ENCODE assay signal across 1 cellular context in genomic region chr1:151165738-151166505, GRCh38.
TF ChIP-seq lines count a peak whose summit lies in the region.

Gene LYSMD1, minus strand, starts transcription at chr1:151165902. Its CDS starts 644 bp downstream, at chr1:151165258.
Gene SCNM1, plus strand, starts transcription at chr1:151166144. Its CDS starts 9 bp downstream, at chr1:151166153.

TF ChIP-seq in K562, 482 proteins besides CTCF, POLR2A, EP300 and RAD21 (continued from another document and continues in another):
- TF ChIP-seq GMEB1 (CRISPR knock-in tag; IDR thresholded peaks at IDR 0.05) (peak; percentile 75), GATAD2B (IDR thresholded peaks at IDR 0.05; ENCODE audit: borderline replicate concordance) (peak; percentile 62), CREB1 (IDR thresholded peaks at IDR 0.05) (peak; percentile 78), CREB1 (CRISPR knock-in tag; IDR thresholded peaks at IDR 0.05) (peak; percentile 86), GABPB1 (CRISPR knock-in tag; IDR thresholded peaks at IDR 0.05) (peak; percentile 96), HEY1 (CRISPR knock-in tag; IDR thresholded peaks at IDR 0.05; ENCODE audit: borderline replicate concordance) (no peak; the same call in 1 of the 2 replicates), BCL6 (CRISPR knock-in tag; IDR thresholded peaks at IDR 0.05) (peak; percentile 53; the same call in 1 of the 2 replicates), TBP (optimal IDR thresholded peaks at IDR 0.05; ENCODE audit: low read depth, low read length) (peak; percentile 77), RBM15 (IDR thresholded peaks at IDR 0.05; ENCODE audit: insufficient read depth, low read length) (no peak), ZNF354B (CRISPR knock-in tag; IDR thresholded peaks at IDR 0.05) (no peak), SUPT5H (IDR thresholded peaks at IDR 0.05) (peak; percentile 76), RB1 (IDR thresholded peaks at IDR 0.05; ENCODE audit: low read depth) (peak; percentile 71; the same call in 1 of the 2 replicates), FUS (optimal IDR thresholded peaks at IDR 0.05; ENCODE audit: low read depth, low read length) (no peak), PYGO2 (tag; IDR thresholded peaks at IDR 0.05) (no peak), YY1 (IDR thresholded peaks at IDR 0.05; ENCODE audit: borderline replicate concordance in 1 of 3, control insufficient read depth in 1 of 3, extremely low read depth in 1 of 3, insufficient read depth in 3 of 3, insufficient read length in 1 of 3, insufficient replicate concordance in 2 of 3, low read depth in 1 of 3, low read length in 2 of 3) (peak in 2 of 3 experiments; percentile 53 to 72), TRIM24 (IDR thresholded peaks at IDR 0.05) (peak in 1 of 2 experiments; percentile 87; a peak in 2 of 4 replicates), FIP1L1 (IDR thresholded peaks at IDR 0.05; ENCODE audit: low read depth, low read length, poor library complexity, severe bottlenecking) (no peak), ZBTB12 (CRISPR knock-in tag; IDR thresholded peaks at IDR 0.05) (peak; percentile 70; the same call in 1 of the 2 replicates), CTBP1 (IDR thresholded peaks at IDR 0.05; ENCODE audit: borderline replicate concordance) (peak; percentile 60), ZNF586 (CRISPR knock-in tag; conservative IDR thresholded peaks at IDR 0.05) (no peak), CBFA2T2 (conservative IDR thresholded peaks at IDR 0.05) (no peak), ZNF239 (CRISPR knock-in tag; IDR thresholded peaks at IDR 0.05) (peak; percentile 12; the same call in 1 of the 2 replicates), E2F5 (CRISPR knock-in tag; IDR thresholded peaks at IDR 0.05) (no peak), NCOA4 (IDR thresholded peaks at IDR 0.05; ENCODE audit: partially characterized antibody) (no peak), MAFK (IDR thresholded peaks at IDR 0.05; ENCODE audit: low read length) (no peak; the same call in 1 of the 2 replicates), IRF2 (CRISPR knock-in tag; IDR thresholded peaks at IDR 0.05) (no peak), NELFE (IDR thresholded peaks at IDR 0.05; ENCODE audit: insufficient read depth, insufficient read length) (no peak), CHAMP1 (IDR thresholded peaks at IDR 0.05) (no peak), ZNF445 (CRISPR knock-in tag; IDR thresholded peaks at IDR 0.05; ENCODE audit: low read depth) (no peak), FOXA3 (CRISPR knock-in tag; conservative IDR thresholded peaks at IDR 0.05 in 1 of 2, IDR thresholded peaks at IDR 0.05 in 1 of 2) (no peak; a peak in 1 of 4 replicates), TFAP4 (CRISPR knock-in tag; IDR thresholded peaks at IDR 0.05; ENCODE audit: borderline replicate concordance) (peak; percentile 74; the same call in 1 of the 2 replicates), KAT7 (CRISPR knock-in tag; IDR thresholded peaks at IDR 0.05; ENCODE audit: borderline replicate concordance) (no peak), ZNF311 (CRISPR knock-in tag; IDR thresholded peaks at IDR 0.05) (no peak), NONO (IDR thresholded peaks at IDR 0.05; ENCODE audit: low read depth in 2 of 2, low read length in 1 of 2) (no peak), CTCFL (IDR thresholded peaks at IDR 0.05; ENCODE audit: borderline replicate concordance, insufficient read depth, low read depth, low read length, poor library complexity, severe bottlenecking) (no peak), PTBP1 (IDR thresholded peaks at IDR 0.05; ENCODE audit: low read depth, low read length) (no peak), LEF1 (IDR thresholded peaks at IDR 0.05) (peak; percentile 23; the same call in 1 of the 2 replicates), ZNF184 (CRISPR knock-in tag; IDR thresholded peaks at IDR 0.05) (no peak), CCNT2 (IDR thresholded peaks at IDR 0.05; ENCODE audit: borderline replicate concordance, extremely low read depth, insufficient read length, low read depth, low read length) (no peak), KDM1A (IDR thresholded peaks at IDR 0.05) (no peak), ZNF280B (CRISPR knock-in tag; IDR thresholded peaks at IDR 0.05) (no peak), BRF1 (IDR thresholded peaks at IDR 0.05; ENCODE audit: borderline replicate concordance, extremely low read depth, insufficient read length) (no peak), ZBTB9 (CRISPR knock-in tag; IDR thresholded peaks at IDR 0.05) (no peak), ZBTB1 (CRISPR knock-in tag; IDR thresholded peaks at IDR 0.05; ENCODE audit: borderline replicate concordance, low read depth) (no peak), SRSF7 (optimal IDR thresholded peaks at IDR 0.05; ENCODE audit: low read depth, low read length) (no peak), NKRF (IDR thresholded peaks at IDR 0.05; ENCODE audit: borderline replicate concordance) (peak; percentile 78; the same call in 1 of the 2 replicates), PREB (CRISPR knock-in tag; IDR thresholded peaks at IDR 0.05) (no peak), ZNF23 (CRISPR knock-in tag; IDR thresholded peaks at IDR 0.05) (no peak), HMGN3 (IDR thresholded peaks at IDR 0.05; ENCODE audit: borderline replicate concordance, extremely low read depth, insufficient read length, low read depth, low read length) (no peak), ZNF384 (IDR thresholded peaks at IDR 0.05; ENCODE audit: low read depth, low read length) (peak; percentile 96), ASH1L (IDR thresholded peaks at IDR 0.05; ENCODE audit: borderline replicate concordance, low read depth, partially characterized antibody) (peak; percentile 90), ELF2 (CRISPR knock-in tag; IDR thresholded peaks at IDR 0.05) (peak; percentile 98), HIVEP1 (CRISPR knock-in tag; IDR thresholded peaks at IDR 0.05) (no peak), TGIF2 (CRISPR knock-in tag; IDR thresholded peaks at IDR 0.05) (no peak), XRCC3 (IDR thresholded peaks at IDR 0.05) (no peak)
